ENCODE assay signal across 1 cellular context in genomic region chr12:19026035-19026434, GRCh38.
TF ChIP-seq lines count a peak whose summit lies in the region.

No MANE protein-coding gene starts in this region.

TF ChIP-seq in WTC11, 78 proteins besides CTCF, POLR2A, EP300 and RAD21 (continued from another document):
- TF ChIP-seq MLX (CRISPR knock-in tag; IDR thresholded peaks at IDR 0.05) (no peak), JUN (CRISPR knock-in tag; IDR thresholded peaks at IDR 0.05) (no peak)
